In the genomic region with DNA sequence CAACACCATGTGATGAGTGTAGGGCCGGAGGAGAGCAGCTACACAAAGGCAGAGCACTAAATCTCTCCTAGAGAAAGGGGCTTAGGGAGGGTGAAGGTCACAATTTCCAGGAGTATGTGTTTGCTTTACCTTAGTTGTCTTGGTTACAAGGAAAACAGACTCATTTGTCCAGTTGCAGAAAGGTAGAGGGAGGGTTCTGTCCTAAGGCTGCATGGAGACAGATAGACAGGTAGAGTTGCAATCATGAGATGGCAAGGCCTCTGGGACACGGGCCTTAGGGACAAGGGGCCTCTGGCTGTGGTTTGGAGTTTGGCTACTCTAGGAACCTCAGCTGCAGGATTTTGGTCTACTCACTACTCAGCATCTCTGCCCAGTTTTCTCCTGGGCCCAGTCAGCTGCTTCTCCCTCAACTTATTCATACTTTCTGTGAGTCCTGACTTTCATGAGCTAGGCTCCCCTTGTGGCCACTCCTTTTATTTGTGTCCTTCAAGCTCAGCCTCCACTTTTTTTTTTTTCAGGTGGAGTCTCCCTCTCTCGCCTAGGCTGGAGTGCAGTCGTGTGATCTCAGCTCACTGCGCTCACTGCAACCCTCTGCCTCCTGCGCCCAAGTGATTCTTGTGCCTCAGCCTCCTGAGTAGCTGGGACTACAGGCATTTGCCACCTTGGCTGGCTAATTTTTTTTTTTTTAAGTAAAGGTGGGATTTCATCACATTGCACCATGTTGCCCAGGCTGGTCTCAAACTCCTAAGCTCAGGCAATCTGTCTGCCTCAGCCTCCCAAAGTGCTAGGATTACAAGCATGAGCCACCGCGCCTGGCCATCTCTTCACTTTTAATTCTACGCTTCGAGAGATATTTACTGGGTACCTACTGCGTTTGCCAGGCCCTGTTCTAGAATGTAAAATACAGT, we compare ENCODE assay signal across 1 cellular context.
TF ChIP-seq lines count a peak whose summit lies in the region.

No MANE protein-coding gene starts in this region.

TF ChIP-seq in HepG2, 621 proteins besides CTCF, POLR2A, EP300 and RAD21 (continued from another document):
- TF ChIP-seq, protein P1, sequence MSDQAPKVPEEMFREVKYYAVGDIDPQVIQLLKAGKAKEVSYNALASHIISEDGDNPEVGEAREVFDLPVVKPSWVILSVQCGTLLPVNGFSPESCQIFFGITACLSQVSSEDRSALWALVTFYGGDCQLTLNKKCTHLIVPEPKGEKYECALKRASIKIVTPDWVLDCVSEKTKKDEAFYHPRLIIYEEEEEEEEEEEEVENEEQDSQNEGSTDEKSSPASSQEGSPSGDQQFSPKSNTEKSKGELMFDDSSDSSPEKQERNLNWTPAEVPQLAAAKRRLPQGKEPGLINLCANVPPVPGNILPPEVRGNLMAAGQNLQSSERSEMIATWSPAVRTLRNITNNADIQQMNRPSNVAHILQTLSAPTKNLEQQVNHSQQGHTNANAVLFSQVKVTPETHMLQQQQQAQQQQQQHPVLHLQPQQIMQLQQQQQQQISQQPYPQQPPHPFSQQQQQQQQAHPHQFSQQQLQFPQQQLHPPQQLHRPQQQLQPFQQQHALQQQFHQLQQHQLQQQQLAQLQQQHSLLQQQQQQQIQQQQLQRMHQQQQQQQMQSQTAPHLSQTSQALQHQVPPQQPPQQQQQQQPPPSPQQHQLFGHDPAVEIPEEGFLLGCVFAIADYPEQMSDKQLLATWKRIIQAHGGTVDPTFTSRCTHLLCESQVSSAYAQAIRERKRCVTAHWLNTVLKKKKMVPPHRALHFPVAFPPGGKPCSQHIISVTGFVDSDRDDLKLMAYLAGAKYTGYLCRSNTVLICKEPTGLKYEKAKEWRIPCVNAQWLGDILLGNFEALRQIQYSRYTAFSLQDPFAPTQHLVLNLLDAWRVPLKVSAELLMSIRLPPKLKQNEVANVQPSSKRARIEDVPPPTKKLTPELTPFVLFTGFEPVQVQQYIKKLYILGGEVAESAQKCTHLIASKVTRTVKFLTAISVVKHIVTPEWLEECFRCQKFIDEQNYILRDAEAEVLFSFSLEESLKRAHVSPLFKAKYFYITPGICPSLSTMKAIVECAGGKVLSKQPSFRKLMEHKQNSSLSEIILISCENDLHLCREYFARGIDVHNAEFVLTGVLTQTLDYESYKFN (CRISPR knock-in tag; conservative IDR thresholded peaks at IDR 0.05), result peak; percentile 77
- TF ChIP-seq ZNF468 (CRISPR knock-in tag; IDR thresholded peaks at IDR 0.05) (no peak), ZBED4 (CRISPR knock-in tag; IDR thresholded peaks at IDR 0.05; ENCODE audit: borderline replicate concordance) (no peak), ZNF318 (CRISPR knock-in tag; IDR thresholded peaks at IDR 0.05) (no peak), ZNF790 (CRISPR knock-in tag; IDR thresholded peaks at IDR 0.05; ENCODE audit: borderline replicate concordance) (no peak), RNF2 (conservative IDR thresholded peaks at IDR 0.05; ENCODE audit: low read depth) (no peak), SIX4 (CRISPR knock-in tag; IDR thresholded peaks at IDR 0.05) (no peak), CEBPB (IDR thresholded peaks at IDR 0.05; ENCODE audit: borderline replicate concordance, low read depth, low read length) (peak; percentile 1; the same call in 1 of the 2 replicates), SMC3 (IDR thresholded peaks at IDR 0.05; ENCODE audit: low read length) (peak; percentile 20; the same call in 1 of the 2 replicates), NR2C2 (CRISPR knock-in tag; IDR thresholded peaks at IDR 0.05; ENCODE audit: borderline replicate concordance) (no peak; the same call in 1 of the 2 replicates)
- TF ChIP-seq, protein P2, sequence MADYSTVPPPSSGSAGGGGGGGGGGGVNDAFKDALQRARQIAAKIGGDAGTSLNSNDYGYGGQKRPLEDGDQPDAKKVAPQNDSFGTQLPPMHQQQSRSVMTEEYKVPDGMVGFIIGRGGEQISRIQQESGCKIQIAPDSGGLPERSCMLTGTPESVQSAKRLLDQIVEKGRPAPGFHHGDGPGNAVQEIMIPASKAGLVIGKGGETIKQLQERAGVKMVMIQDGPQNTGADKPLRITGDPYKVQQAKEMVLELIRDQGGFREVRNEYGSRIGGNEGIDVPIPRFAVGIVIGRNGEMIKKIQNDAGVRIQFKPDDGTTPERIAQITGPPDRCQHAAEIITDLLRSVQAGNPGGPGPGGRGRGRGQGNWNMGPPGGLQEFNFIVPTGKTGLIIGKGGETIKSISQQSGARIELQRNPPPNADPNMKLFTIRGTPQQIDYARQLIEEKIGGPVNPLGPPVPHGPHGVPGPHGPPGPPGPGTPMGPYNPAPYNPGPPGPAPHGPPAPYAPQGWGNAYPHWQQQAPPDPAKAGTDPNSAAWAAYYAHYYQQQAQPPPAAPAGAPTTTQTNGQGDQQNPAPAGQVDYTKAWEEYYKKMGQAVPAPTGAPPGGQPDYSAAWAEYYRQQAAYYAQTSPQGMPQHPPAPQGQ (CRISPR knock-in tag; IDR thresholded peaks at IDR 0.05; ENCODE audit: borderline replicate concordance), result no peak
- TF ChIP-seq, protein P3, sequence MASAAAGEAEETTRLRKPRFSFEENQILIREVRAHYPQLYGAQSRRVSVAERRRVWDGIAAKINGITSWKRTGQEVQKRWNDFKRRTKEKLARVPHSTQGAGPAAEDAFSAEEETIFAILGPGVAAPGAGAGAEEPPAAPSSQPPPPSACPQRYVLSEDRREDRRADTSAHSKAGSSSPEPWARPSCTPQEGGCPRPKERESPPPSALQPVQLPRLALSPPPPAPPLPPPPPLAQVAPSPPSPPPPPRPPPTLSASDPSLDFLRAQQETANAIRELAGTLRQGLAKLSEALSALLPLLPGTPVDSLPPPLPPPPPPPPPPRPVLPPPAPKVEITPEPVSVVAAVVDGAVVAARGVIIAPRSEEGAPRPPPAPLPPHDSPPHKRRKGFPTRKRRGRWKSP (CRISPR knock-in tag; IDR thresholded peaks at IDR 0.05), result no peak
- TF ChIP-seq, protein P4, sequence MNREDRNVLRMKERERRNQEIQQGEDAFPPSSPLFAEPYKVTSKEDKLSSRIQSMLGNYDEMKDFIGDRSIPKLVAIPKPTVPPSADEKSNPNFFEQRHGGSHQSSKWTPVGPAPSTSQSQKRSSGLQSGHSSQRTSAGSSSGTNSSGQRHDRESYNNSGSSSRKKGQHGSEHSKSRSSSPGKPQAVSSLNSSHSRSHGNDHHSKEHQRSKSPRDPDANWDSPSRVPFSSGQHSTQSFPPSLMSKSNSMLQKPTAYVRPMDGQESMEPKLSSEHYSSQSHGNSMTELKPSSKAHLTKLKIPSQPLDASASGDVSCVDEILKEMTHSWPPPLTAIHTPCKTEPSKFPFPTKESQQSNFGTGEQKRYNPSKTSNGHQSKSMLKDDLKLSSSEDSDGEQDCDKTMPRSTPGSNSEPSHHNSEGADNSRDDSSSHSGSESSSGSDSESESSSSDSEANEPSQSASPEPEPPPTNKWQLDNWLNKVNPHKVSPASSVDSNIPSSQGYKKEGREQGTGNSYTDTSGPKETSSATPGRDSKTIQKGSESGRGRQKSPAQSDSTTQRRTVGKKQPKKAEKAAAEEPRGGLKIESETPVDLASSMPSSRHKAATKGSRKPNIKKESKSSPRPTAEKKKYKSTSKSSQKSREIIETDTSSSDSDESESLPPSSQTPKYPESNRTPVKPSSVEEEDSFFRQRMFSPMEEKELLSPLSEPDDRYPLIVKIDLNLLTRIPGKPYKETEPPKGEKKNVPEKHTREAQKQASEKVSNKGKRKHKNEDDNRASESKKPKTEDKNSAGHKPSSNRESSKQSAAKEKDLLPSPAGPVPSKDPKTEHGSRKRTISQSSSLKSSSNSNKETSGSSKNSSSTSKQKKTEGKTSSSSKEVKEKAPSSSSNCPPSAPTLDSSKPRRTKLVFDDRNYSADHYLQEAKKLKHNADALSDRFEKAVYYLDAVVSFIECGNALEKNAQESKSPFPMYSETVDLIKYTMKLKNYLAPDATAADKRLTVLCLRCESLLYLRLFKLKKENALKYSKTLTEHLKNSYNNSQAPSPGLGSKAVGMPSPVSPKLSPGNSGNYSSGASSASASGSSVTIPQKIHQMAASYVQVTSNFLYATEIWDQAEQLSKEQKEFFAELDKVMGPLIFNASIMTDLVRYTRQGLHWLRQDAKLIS (CRISPR knock-in tag; IDR thresholded peaks at IDR 0.05), result no peak
